32 cellular contexts compared by ENCODE assay signal in the genomic region with DNA sequence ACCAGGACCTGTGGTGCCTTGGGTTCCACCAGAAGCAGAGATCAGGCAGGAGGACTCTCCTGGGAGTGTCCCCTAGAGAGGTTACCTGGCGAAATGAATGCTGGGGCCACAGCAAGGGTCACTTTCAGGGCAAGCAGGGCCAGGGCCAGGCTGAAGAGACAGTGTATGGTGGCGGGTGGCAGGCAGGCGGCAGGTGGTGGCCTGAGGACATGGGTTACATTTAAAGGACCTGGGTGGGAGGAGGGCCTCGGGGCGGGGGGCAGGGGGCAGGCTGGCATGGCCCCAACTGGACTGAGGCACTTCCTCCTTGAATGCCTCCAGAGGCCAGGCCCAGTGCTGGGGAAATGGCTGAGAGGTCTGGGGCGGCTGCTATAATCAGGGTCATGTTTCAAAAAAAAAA. TPM values are rescaled to one million over a fixed set of nuclear protein-coding genes. Genes with fewer than 3 reads are reported as not detected.
"Had no signal": no experiment of that assay in that cellular context is flagged by ENCODE, and none has a peak within 500 bp of the region (broad histone marks: within the 10 kb centered on the region; RNA-seq: fewer than 3 reads in every experiment).

No MANE protein-coding gene starts in this region.

- H3K9me3 Mint-ChIP-seq: activated CD4-positive, alpha-beta memory T cell treated with anti-CD3 and anti-CD28 coated beads for 36 hours; activated naive CD4-positive, alpha-beta T cell treated with anti-CD3 and anti-CD28 coated beads, Interleukin-2, amount 50 U/mL, for 72 hours; activated T-cell treated with anti-CD3 and anti-CD28 coated beads, Interleukin-2, amount 50 U/mL, for 72 hours; activated T-helper 17 cell treated with anti-CD3 and anti-CD28 coated beads, Interleukin-2, amount 50 U/mL, for 72 hours had no signal

- ATAC-seq: activated naive CD4-positive, alpha-beta T cell treated with anti-CD3 and anti-CD28 coated beads, Interleukin-2, amount 50 U/mL, for 72 hours; activated T-cell treated with anti-CD3 and anti-CD28 coated beads, Interleukin-2, amount 50 U/mL, for 72 hours; activated T-helper 17 cell treated with anti-CD3 and anti-CD28 coated beads, Interleukin-2, amount 50 U/mL, for 72 hours; body of pancreas; Panc1 had no signal

- FAIRE-seq: astrocyte, TTC549 had no signal

- H3K27me3 Mint-ChIP-seq: activated CD4-positive, alpha-beta memory T cell treated with anti-CD3 and anti-CD28 coated beads for 36 hours; activated T-helper 17 cell treated with anti-CD3 and anti-CD28 coated beads, Interleukin-2, amount 50 U/mL, for 72 hours had no signal

- H3K27ac Mint-ChIP-seq: activated CD4-positive, alpha-beta memory T cell treated with anti-CD3 and anti-CD28 coated beads for 36 hours; activated naive CD4-positive, alpha-beta T cell treated with anti-CD3 and anti-CD28 coated beads, Interleukin-2, amount 50 U/mL, for 72 hours; activated T-cell treated with anti-CD3 and anti-CD28 coated beads, Interleukin-2, amount 50 U/mL, for 72 hours; activated T-helper 17 cell treated with anti-CD3 and anti-CD28 coated beads, Interleukin-2, amount 50 U/mL, for 72 hours had no signal

- H3K27me3 ChIP-seq: adrenal gland, body of pancreas, breast epithelium, MG63 had no signal

- DNase-seq: activated CD4-positive, alpha-beta memory T cell treated with anti-CD3 and anti-CD28 coated beads for 36 hours; activated CD4-positive, alpha-beta T cell treated with anti-CD3 and anti-CD28 coated beads, Interleukin-2, amount 50 U/mL, for 1 hour; activated effector memory CD4-positive, alpha-beta T cell treated with anti-CD3 and anti-CD28 coated beads, Interleukin-2, amount 50 U/mL, for 16 hours; activated naive CD4-positive, alpha-beta T cell; activated T-cell treated with anti-CD3 and anti-CD28 coated beads, Interleukin-2, amount 50 U/mL, for 1 hour; activated T-cell treated with anti-CD3 and anti-CD28 coated beads, Interleukin-2, amount 50 U/mL, for 72 hours; adrenal gland; body of pancreas; Karpas-422; MG63; NCI-H1048; NCI-H1105 treated with DMSO at 0.1 percent for 48 hours; NCI-H1436; NCI-H1694; NCI-H1930; NCI-H2081 treated with DMSO at 0.1 percent for 48 hours; NCI-H226; NCI-H446 treated with DMSO at 0.1 percent for 48 hours; NCI-H524; NCI-H69; SHP77; SJCRH30 had no signal

- H3K4me3 Mint-ChIP-seq: activated CD4-positive, alpha-beta memory T cell treated with anti-CD3 and anti-CD28 coated beads for 36 hours; activated T-cell treated with anti-CD3 and anti-CD28 coated beads, Interleukin-2, amount 50 U/mL, for 72 hours; activated T-helper 17 cell treated with anti-CD3 and anti-CD28 coated beads, Interleukin-2, amount 50 U/mL, for 72 hours had no signal

- H3K4me1 ChIP-seq: adrenal gland, body of pancreas, breast epithelium, SJCRH30 had no signal

- H3K36me3 ChIP-seq: adrenal gland, breast epithelium, MG63, SJCRH30 had no signal

- H3K9me3 ChIP-seq: adrenal gland, body of pancreas, breast epithelium, MG63, SJCRH30 had no signal

- H3K4me3 ChIP-seq: adrenal gland, body of pancreas, breast epithelium, MG63, SJCRH30, SK-N-MC had no signal

- H3K36me3 Mint-ChIP-seq: activated CD4-positive, alpha-beta memory T cell treated with anti-CD3 and anti-CD28 coated beads for 36 hours; activated naive CD4-positive, alpha-beta T cell treated with anti-CD3 and anti-CD28 coated beads, Interleukin-2, amount 50 U/mL, for 72 hours had no signal

- H3K27ac ChIP-seq: adrenal gland, body of pancreas, breast epithelium, SJCRH30, SK-N-MC had no signal

- H3K4me1 Mint-ChIP-seq: activated T-helper 17 cell treated with anti-CD3 and anti-CD28 coated beads, Interleukin-2, amount 50 U/mL, for 72 hours had no signal

RNA-seq across cellular contexts. Expression of gene RAMP3, which starts 31.4 kb away (rescaled TPM):
- total RNA-seq: activated CD4-positive, alpha-beta memory T cell treated with anti-CD3 and anti-CD28 coated beads for 36 hours; activated CD8-positive, alpha-beta memory T cell treated with anti-CD3 and anti-CD28 coated beads for 36 hours; activated T-helper 17 cell treated with anti-CD3 and anti-CD28 coated beads, Interleukin-2, amount 50 U/mL, for 72 hours; astrocyte; SJCRH30; T-helper 1 cell treated with Interleukin-12 subunit alpha and Interleukin-12 subunit beta and Interleukin-4 antibody, amounts not matched to agents 30 ng/mL and 1 ng/mL, for 36 hours; T-helper 2 cell treated with Interferon-gamma antibody and Interleukin-4, amounts not matched to agents 100 ng/mL and 5 ng/mL, for 36 hours had no signal

RNA-seq across cellular contexts. Expression of gene NACAD, which starts 37.4 kb away (rescaled TPM):
- total RNA-seq: T-helper 1 cell treated with Interleukin-12 subunit alpha and Interleukin-12 subunit beta and Interleukin-4 antibody, amounts not matched to agents 30 ng/mL and 1 ng/mL, for 36 hours had no signal
